Comparison of ENCODE assay signal across 31 cellular contexts in the genomic region with DNA sequence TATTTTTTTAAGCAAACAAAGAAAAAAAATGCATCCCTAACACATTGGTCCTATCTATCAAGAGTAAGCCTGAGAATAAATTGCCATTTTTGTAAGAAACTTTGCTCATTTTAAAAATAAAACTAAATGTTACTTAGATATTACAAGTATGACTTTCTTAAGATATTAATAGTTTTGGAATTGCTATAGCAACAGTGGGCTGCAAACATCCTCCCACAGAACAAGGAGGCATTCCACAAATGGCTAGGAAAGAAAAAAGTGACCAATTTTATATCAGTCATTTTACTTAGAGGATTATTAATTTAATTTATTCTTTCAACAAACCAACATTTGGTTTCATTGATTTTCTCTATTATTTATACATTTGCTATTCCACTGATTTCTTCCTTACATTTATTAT.
DNase-seq lines count a peak whose midpoint lies in the region; ATAC-seq and TF ChIP-seq lines count a peak whose summit lies in the region.
"Had no signal": no experiment of that assay in that cellular context is flagged by ENCODE, and none has a peak within 500 bp of the region (broad histone marks: within the 10 kb centered on the region; RNA-seq: fewer than 3 reads in every experiment).

No MANE protein-coding gene starts in this region.

- in situ Hi-C loops in GM23248 (cut with MboI), result no loop called here

- no peaks in the 10 kb centered on the region for H3K27me3 Mint-ChIP-seq in MCF 10A (ENCODE audit: insufficient read depth, unreplicated experiment)
- H3K27me3 Mint-ChIP-seq: activated CD8-positive, alpha-beta T cell treated with anti-CD3 and anti-CD28 coated beads for 36 hours; effector memory CD8-positive, alpha-beta T cell; memory B cell had no signal

- CTCF ChIA-PET in MCF 10A (lab: Yijun Ruan, JAX), result interaction anchor here (0.7 kb wide), 1 partner anchor 117 kb away, joined by 4 read pairs; no protein-coding TSS in a partner anchor

- no peaks in the 10 kb centered on the region for H4K20me1 ChIP-seq in GM23248 (ENCODE audit: insufficient read depth)

- no peaks in the 10 kb centered on the region for H3F3A ChIP-seq in GM23248 (ENCODE audit: insufficient read depth)

- H3K27ac ChIP-seq in GM23248, result peak overlapping the region; percentile 38
- H3K27ac ChIP-seq in thoracic aorta, result peak overlapping the region; percentile 43 to 65
- H3K27ac ChIP-seq: cardiac muscle cell, hepatocyte, tibial nerve had no signal

- peak; percentile 70 for ATAC-seq in thoracic aorta (ENCODE audit: insufficient number of reproducible peaks, low FRiP score, low read depth)
- no peak for ATAC-seq in left ventricle myocardium superior
- ATAC-seq: activated CD8-positive, alpha-beta T cell treated with anti-CD3 and anti-CD28 coated beads for 36 hours; effector memory CD8-positive, alpha-beta T cell; left cardiac atrium; right cardiac atrium had no signal

- 0 out of 2 replicates have a peak, but pooled peaks cover 4% of the 10 kb centered on the region for H3K4me1 ChIP-seq in GM23248 (ENCODE audit: insufficient read depth)
- peaks cover 0 to 7% of the 10 kb centered on the region in 2 donors for H3K4me1 ChIP-seq in thoracic aorta (ENCODE audit: control insufficient read depth in 1 of 2, low read depth in 2 of 2)
- H3K4me1 ChIP-seq: Caco-2, HAP-1, spleen had no signal

- no peaks in the 10 kb centered on the region for H3K79me2 ChIP-seq in GM23248 (ENCODE audit: insufficient read depth)
- H3K79me2 ChIP-seq: hepatocyte had no signal

- peaks cover 4% of the 10 kb centered on the region for H3K36me3 Mint-ChIP-seq in MCF 10A (ENCODE audit: insufficient read depth, unreplicated experiment)
- H3K36me3 Mint-ChIP-seq: CD14-positive monocyte, memory B cell had no signal

- BruUV-seq in MCF 10A (replicated peaks; lab: Mats Ljungman, UMichigan), result no TSS peak

- no peaks in the 10 kb centered on the region for H3K9me2 ChIP-seq in GM23248 (ENCODE audit: insufficient read depth)

- no peak overlapping the region for H3K4me2 ChIP-seq in GM23248 (ENCODE audit: unreplicated experiment)
- H3K4me2 ChIP-seq: hepatocyte had no signal

- DNase-seq in GM23248 (peak; percentile 71), cardiac fibroblast (ENCODE audit: low read depth in 2 of 2) (peak; percentile 56 to 59), hepatic stellate cell (ENCODE audit: low spot score) (peak; percentile 21), thoracic aorta (ENCODE audit: low spot score) (no peak), MCF 10A (ENCODE audit: unreplicated experiment) (no peak), left ventricle myocardium superior (no peak)
- DNase-seq in stimulated activated naive CD4-positive, alpha-beta T cell (lab: John Stamatoyannopoulos, UW), result no peak
- DNase-seq: activated CD8-positive, alpha-beta memory T cell treated with anti-CD3 and anti-CD28 coated beads, Interleukin-2, amount 50 U/mL, for 48 hours; activated CD8-positive, alpha-beta T cell treated with anti-CD3 and anti-CD28 coated beads for 36 hours; activated naive CD4-positive, alpha-beta T cell treated with Interleukin-2 at 50 U/mL for 16 hours; amniotic stem cell; Caco-2; cortex of kidney; DMS79 treated with DMSO at 0.1 percent for 48 hours; effector memory CD8-positive, alpha-beta T cell; GF-D8; left cardiac atrium; NCI-H1048; NCI-H1694 treated with DMSO at 0.1 percent for 48 hours; posterior cingulate gyrus; right cardiac atrium; spleen; stimulated activated CD8-positive, alpha-beta memory T cell treated with anti-CD3 and anti-CD28 coated beads, Interleukin-4, amount 100 ng/mL, for 48 hours; T-helper 9 cell had no signal

- H3K9me3 Mint-ChIP-seq in MCF 10A (ENCODE audit: unreplicated experiment), result peaks cover 16% of the 10 kb centered on the region

- H3K4me3 ChIP-seq in GM23248 (no peak overlapping the region), cardiac fibroblast (replicated peaks in 1 of 2; ENCODE audit: low read depth in 2 of 2, low read length in 2 of 2) (no peak overlapping the region), thoracic aorta (peak overlapping the region; percentile 9)
- H3K4me3 ChIP-seq: cardiac muscle cell, HAP-1, hepatocyte, spleen, tibial nerve had no signal

- intact Hi-C loops in MCF 10A (cut with micrococcal nuclease) (no loop called here), left ventricle myocardium superior (cut with micrococcal nuclease) (no loop called here)

- TF ChIP-seq CTCF in cardiac fibroblast (IDR thresholded peaks at IDR 0.05; ENCODE audit: low read depth, low read length) (no peak), thoracic aorta (IDR thresholded peaks at IDR 0.05) (no peak), MCF 10A (IDR thresholded peaks at IDR 0.05; ENCODE audit: unreplicated experiment) (no peak)

- H3K4me3 Mint-ChIP-seq in MCF 10A (ENCODE audit: unreplicated experiment), result no peak overlapping the region
- H3K4me3 Mint-ChIP-seq: activated CD8-positive, alpha-beta T cell treated with anti-CD3 and anti-CD28 coated beads for 36 hours; activated T-helper 1 cell treated with anti-CD3 and anti-CD28 coated beads, Interleukin-12 subunit alpha, Interleukin-12 subunit beta, Interleukin-2, Interleukin-4 antibody, amounts not matched to agents 30 ng/mL and 10 ng/mL and 1 ng/mL, durations not matched to agents 14 hours and 24 hours and 36 hours; CD14-positive monocyte; effector memory CD8-positive, alpha-beta T cell; memory B cell had no signal

- H3K27ac Mint-ChIP-seq in MCF 10A (ENCODE audit: low read depth, unreplicated experiment), result no peak overlapping the region
- H3K27ac Mint-ChIP-seq: activated CD8-positive, alpha-beta T cell treated with anti-CD3 and anti-CD28 coated beads for 36 hours; activated T-helper 1 cell treated with anti-CD3 and anti-CD28 coated beads, Interleukin-12 subunit alpha, Interleukin-12 subunit beta, Interleukin-2, Interleukin-4 antibody, amounts not matched to agents 30 ng/mL and 10 ng/mL and 1 ng/mL, durations not matched to agents 14 hours and 24 hours and 36 hours; CD14-positive monocyte; effector memory CD8-positive, alpha-beta T cell; memory B cell had no signal

- H3K9ac ChIP-seq in GM23248, result no peak overlapping the region

- 0 out of 2 replicates have a peak, but pooled peaks cover 5% of the 10 kb centered on the region for H3K36me3 ChIP-seq in GM23248 (ENCODE audit: low read depth)
- no peaks in the 10 kb centered on the region for H3K36me3 ChIP-seq in thoracic aorta
- H3K36me3 ChIP-seq: cardiac muscle cell, HAP-1, spleen, tibial nerve had no signal

- peaks cover 6% of the 10 kb centered on the region for H3K9me3 ChIP-seq in GM23248 (ENCODE audit: low read depth)
- H3K9me3 ChIP-seq in thoracic aorta, result peaks cover 11% of the 10 kb centered on the region
- H3K9me3 ChIP-seq: Caco-2, HAP-1 had no signal

- no peaks in the 10 kb centered on the region for H3K27me3 ChIP-seq in GM23248 (replicated peaks; ENCODE audit: insufficient read depth)
- H3K27me3 ChIP-seq in thoracic aorta (replicated peaks; ENCODE audit: insufficient read depth), result no peaks in the 10 kb centered on the region
- H3K27me3 ChIP-seq: cardiac muscle cell, hepatocyte, spleen, tibial nerve had no signal

- H3K4me1 Mint-ChIP-seq in MCF 10A (ENCODE audit: insufficient read depth, unreplicated experiment), result no peaks in the 10 kb centered on the region
- H3K4me1 Mint-ChIP-seq: CD14-positive monocyte, memory B cell had no signal

- H2AFZ ChIP-seq in GM23248, result no peak overlapping the region
- H2AFZ ChIP-seq: hepatocyte had no signal

- POLR2A ChIA-PET in MCF 10A (lab: Yijun Ruan, JAX), result interaction anchor here (0.6 to 1.0 kb wide), 2 partner anchors 19 to 23 kb away, joined by 4 read pairs; no protein-coding TSS in a partner anchor

Comparison
In these comparisons a context has a peak if more than half of its experiments do, and no peak if none do; other contexts are left out.
1. DNase-seq: peak in GM23248 (single experiment), cardiac fibroblast (2 of 2) and hepatic stellate cell (single experiment); none in thoracic aorta (single experiment), stimulated activated naive CD4-positive, alpha-beta T cell (0 of 6), MCF 10A (single experiment) and left ventricle myocardium superior (single experiment).